Comparison of ENCODE assay signal across 1 cellular context in genomic region chr2:58870704-58871103, GRCh38.
TF ChIP-seq lines count a peak whose summit lies in the region.

No MANE protein-coding gene starts in this region.

TF ChIP-seq in SK-N-SH, 30 proteins besides CTCF, POLR2A, EP300 and RAD21 (continued from another document):
- TF ChIP-seq REST (IDR thresholded peaks at IDR 0.05; ENCODE audit: low read depth, low read length), result no peak
- TF ChIP-seq TEAD4 (IDR thresholded peaks at IDR 0.05; ENCODE audit: borderline replicate concordance, insufficient read depth), result no peak
